Comparison of ENCODE assay signal across 10 cellular contexts in the genomic region with DNA sequence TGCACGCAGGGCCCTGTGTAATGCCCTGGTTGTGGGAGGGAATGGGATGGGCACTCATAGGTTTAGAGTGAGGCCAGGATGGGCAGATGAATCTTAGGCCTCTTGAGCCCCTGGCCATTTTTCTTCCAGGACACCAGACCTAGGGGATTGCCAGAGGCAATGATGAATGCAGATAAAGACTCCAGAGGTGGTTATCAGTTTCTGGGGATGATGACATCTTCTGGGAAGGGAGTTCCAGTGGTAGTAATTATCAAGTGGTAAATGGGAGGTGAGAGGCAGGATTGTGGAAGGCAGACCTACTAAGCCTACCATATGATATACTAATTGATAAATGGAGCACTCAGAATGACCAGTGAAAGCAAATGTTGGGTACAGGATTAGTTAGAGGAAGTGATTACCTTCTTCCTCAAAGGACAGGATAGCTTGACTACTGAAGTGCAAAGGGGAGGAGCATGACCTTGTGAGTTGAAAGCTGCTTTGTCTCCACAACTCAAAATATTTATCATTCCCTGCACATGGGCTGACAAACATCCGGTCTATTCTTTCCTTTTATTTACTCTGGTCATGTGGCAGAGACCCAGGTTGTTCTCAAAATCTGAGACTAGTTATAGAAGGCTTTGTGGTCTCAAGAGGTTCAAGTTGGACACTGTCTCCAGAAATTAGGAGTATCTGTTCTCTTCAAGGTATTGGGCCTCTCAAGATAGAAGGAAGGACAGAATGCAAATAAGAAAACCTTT. TPM values are rescaled to one million over a fixed set of nuclear protein-coding genes. Genes with fewer than 3 reads are reported as not detected.
DNase-seq lines count a peak whose midpoint lies in the region; ATAC-seq and TF ChIP-seq lines count a peak whose summit lies in the region.
"Had no signal": no experiment of that assay in that cellular context is flagged by ENCODE, and none has a peak within 500 bp of the region (broad histone marks: within the 10 kb centered on the region; RNA-seq: fewer than 3 reads in every experiment).

No MANE protein-coding gene starts in this region.

- H3K27ac ChIP-seq in spleen (peak overlapping the region in 5 of 8 donors; percentile 12 to 70 (median 32)), ovary (no peak overlapping the region)

- POLR2A ChIA-PET in activated CD4-positive, alpha-beta T cell treated with anti-CD3 and anti-CD28 coated beads for 36 hours (lab: Charles Lee) = no interaction called here
- POLR2A ChIA-PET in activated CD4-positive, alpha-beta memory T cell treated with anti-CD3 and anti-CD28 coated beads, Interleukin-2, amount 10 ng/mL, durations not matched to agents 7 days and 5 days (lab: Charles Lee) = interaction anchor here (1.0 to 1.6 kb wide), 2 partner anchors 10 to 11 kb away, joined by 3 to 8 read pairs; no protein-coding TSS in a partner anchor
- POLR2A ChIA-PET in Caco-2 (lab: Charles Lee) = no interaction called here

- H3K4me3 ChIP-seq in spleen = no peak overlapping the region
- H3K4me3 ChIP-seq in Caco-2 (ENCODE audit: low read depth, low read length) = no peak overlapping the region
- no peak overlapping the region for H3K4me3 ChIP-seq in ovary

- no peaks in the 10 kb centered on the region for H3K9me3 Mint-ChIP-seq in activated CD4-positive, alpha-beta T cell treated with anti-CD3 and anti-CD28 coated beads, Interleukin-2, amount 10 ng/mL, durations not matched to agents 24 days and 14 days
- no peaks in the 10 kb centered on the region for H3K9me3 Mint-ChIP-seq in activated CD4-positive, alpha-beta T cell treated with anti-CD3 and anti-CD28 coated beads for 36 hours (ENCODE audit: low read depth)
- H3K9me3 Mint-ChIP-seq in activated CD4-positive, alpha-beta memory T cell treated with anti-CD3 and anti-CD28 coated beads, Interleukin-2, amount 10 ng/mL, durations not matched to agents 7 days and 5 days = no peaks in the 10 kb centered on the region
- no peaks in the 10 kb centered on the region for H3K9me3 Mint-ChIP-seq in Caco-2 (ENCODE audit: unreplicated experiment)

- H3K27me3 Mint-ChIP-seq in activated CD4-positive, alpha-beta T cell treated with anti-CD3 and anti-CD28 coated beads, Interleukin-2, amount 10 ng/mL, durations not matched to agents 24 days and 14 days = no peaks in the 10 kb centered on the region
- H3K27me3 Mint-ChIP-seq in activated CD4-positive, alpha-beta T cell treated with anti-CD3 and anti-CD28 coated beads for 36 hours = no peaks in the 10 kb centered on the region
- no peaks in the 10 kb centered on the region for H3K27me3 Mint-ChIP-seq in activated CD4-positive, alpha-beta memory T cell treated with anti-CD3 and anti-CD28 coated beads, Interleukin-2, amount 10 ng/mL, durations not matched to agents 7 days and 5 days
- H3K27me3 Mint-ChIP-seq in Caco-2 (ENCODE audit: insufficient read depth, unreplicated experiment) = no peaks in the 10 kb centered on the region

- 70 to 80% (median 72%) methylated on average over 2 of the region's 2 CpGs for WGBS in spleen, 5 donors
- WGBS in ovary, 3 donors = 50 to 59% (median 51%) methylated on average over 2 of the region's 2 CpGs

- no peak for DNase-seq in activated CD4-positive, alpha-beta T cell treated with anti-CD3 and anti-CD28 coated beads, Interleukin-2, amount 10 ng/mL, durations not matched to agents 24 days and 14 days
- DNase-seq in activated CD4-positive, alpha-beta T cell treated with anti-CD3 and anti-CD28 coated beads for 36 hours = no peak
- peak; percentile 33 for DNase-seq in MV-4-11 (lab: John Stamatoyannopoulos, UW)
- no peak for DNase-seq in activated CD4-positive, alpha-beta memory T cell treated with anti-CD3 and anti-CD28 coated beads, Interleukin-2, amount 10 ng/mL, durations not matched to agents 7 days and 5 days
- no peak for DNase-seq in spleen
- no peak for DNase-seq in Caco-2
- DNase-seq in SIG-M5 (lab: John Stamatoyannopoulos, UW) = no peak
- no peak for DNase-seq in ovary
- DNase-seq: cerebellar nuclear complex; stimulated activated CD4-positive, alpha-beta T cell treated with anti-CD3 and anti-CD28 coated beads, Interleukin-4, amount 100 ng/mL, for 24 hours had no signal

- no peaks in the 10 kb centered on the region for H3K36me3 Mint-ChIP-seq in activated CD4-positive, alpha-beta T cell treated with anti-CD3 and anti-CD28 coated beads, Interleukin-2, amount 10 ng/mL, durations not matched to agents 24 days and 14 days (ENCODE audit: low read depth)
- no peaks in the 10 kb centered on the region for H3K36me3 Mint-ChIP-seq in activated CD4-positive, alpha-beta T cell treated with anti-CD3 and anti-CD28 coated beads for 36 hours (ENCODE audit: low read depth)
- no peaks in the 10 kb centered on the region for H3K36me3 Mint-ChIP-seq in activated CD4-positive, alpha-beta memory T cell treated with anti-CD3 and anti-CD28 coated beads, Interleukin-2, amount 10 ng/mL, durations not matched to agents 7 days and 5 days (ENCODE audit: low read depth)
- no peaks in the 10 kb centered on the region for H3K36me3 Mint-ChIP-seq in Caco-2 (ENCODE audit: insufficient read depth, unreplicated experiment)

- H3K36me3 ChIP-seq in spleen = no peaks in the 10 kb centered on the region
- no peaks in the 10 kb centered on the region for H3K36me3 ChIP-seq in Caco-2 (ENCODE audit: control insufficient read depth, insufficient read depth, low read length)
- no peaks in the 10 kb centered on the region for H3K36me3 ChIP-seq in ovary

- no peaks in the 10 kb centered on the region for H3K27me3 ChIP-seq in spleen (replicated peaks in 1 of 7)
- H3K27me3 ChIP-seq in Caco-2 (replicated peaks; ENCODE audit: control insufficient read depth, insufficient read depth, low read length) = no peaks in the 10 kb centered on the region
- no peaks in the 10 kb centered on the region for H3K27me3 ChIP-seq in ovary

- CTCF ChIA-PET in activated CD4-positive, alpha-beta T cell treated with anti-CD3 and anti-CD28 coated beads for 36 hours (lab: Charles Lee) = interaction anchor here (1.0 kb wide), 1 partner anchor 9 kb away, joined by 5 read pairs; no protein-coding TSS in a partner anchor
- CTCF ChIA-PET in activated CD4-positive, alpha-beta memory T cell treated with anti-CD3 and anti-CD28 coated beads, Interleukin-2, amount 10 ng/mL, durations not matched to agents 7 days and 5 days (lab: Charles Lee) = no interaction called here
- CTCF ChIA-PET in Caco-2 (lab: Charles Lee) = no interaction called here

- TF ChIP-seq CTCF in spleen (IDR thresholded peaks at IDR 0.05 in 8 of 11, conservative IDR thresholded peaks at IDR 0.05 in 3 of 11) = no peak
- TF ChIP-seq CTCF in Caco-2 (IDR thresholded peaks at IDR 0.05; ENCODE audit: insufficient read depth in 1 of 2, low read depth in 1 of 2, low read length in 1 of 2, severe bottlenecking in 1 of 2, unreplicated experiment in 1 of 2) = no peak
- no peak for TF ChIP-seq CTCF in ovary (IDR thresholded peaks at IDR 0.05)

- ATAC-seq in activated CD4-positive, alpha-beta T cell treated with anti-CD3 and anti-CD28 coated beads for 36 hours = no peak

- intact Hi-C loops in activated CD4-positive, alpha-beta T cell treated with anti-CD3 and anti-CD28 coated beads, Interleukin-2, amount 10 ng/mL, durations not matched to agents 24 days and 14 days (cut with micrococcal nuclease) = no loop called here
- intact Hi-C loops in activated CD4-positive, alpha-beta T cell treated with anti-CD3 and anti-CD28 coated beads for 36 hours (cut with DNase I, micrococcal nuclease) = loop anchor here (5.0 kb wide), 4 partner anchors 33 to 1102 kb away; a partner anchor contains a TSS
- intact Hi-C loops in spleen (cut with DNase I; ENCODE audit: low total_unique reads) = no loop called here
- intact Hi-C loops in Caco-2 (cut with micrococcal nuclease; ENCODE audit: unreplicated experiment) = no loop called here
- intact Hi-C loops in ovary (cut with DNase I) = no loop called here

- H3K27ac Mint-ChIP-seq in activated CD4-positive, alpha-beta T cell treated with anti-CD3 and anti-CD28 coated beads, Interleukin-2, amount 10 ng/mL, durations not matched to agents 24 days and 14 days = peak overlapping the region; percentile 80
- no peak overlapping the region for H3K27ac Mint-ChIP-seq in activated CD4-positive, alpha-beta T cell treated with anti-CD3 and anti-CD28 coated beads for 36 hours
- H3K27ac Mint-ChIP-seq in activated CD4-positive, alpha-beta memory T cell treated with anti-CD3 and anti-CD28 coated beads, Interleukin-2, amount 10 ng/mL, durations not matched to agents 7 days and 5 days = peak overlapping the region; percentile 78
- H3K27ac Mint-ChIP-seq in Caco-2 (ENCODE audit: unreplicated experiment) = no peak overlapping the region

- TF ChIP-seq POLR2A in spleen (IDR thresholded peaks at IDR 0.05) (no peak), ovary (IDR thresholded peaks at IDR 0.05) (no peak)

- H3K9me3 ChIP-seq in spleen (no peaks in the 10 kb centered on the region), Caco-2 (no peaks in the 10 kb centered on the region), ovary (no peaks in the 10 kb centered on the region)

- BruUV-seq in Caco-2 (replicated peaks; lab: Mats Ljungman, UMichigan) = no TSS peak

- no peak overlapping the region for H3K4me3 Mint-ChIP-seq in activated CD4-positive, alpha-beta T cell treated with anti-CD3 and anti-CD28 coated beads, Interleukin-2, amount 10 ng/mL, durations not matched to agents 24 days and 14 days
- no peak overlapping the region for H3K4me3 Mint-ChIP-seq in activated CD4-positive, alpha-beta T cell treated with anti-CD3 and anti-CD28 coated beads for 36 hours
- no peak overlapping the region for H3K4me3 Mint-ChIP-seq in activated CD4-positive, alpha-beta memory T cell treated with anti-CD3 and anti-CD28 coated beads, Interleukin-2, amount 10 ng/mL, durations not matched to agents 7 days and 5 days
- H3K4me3 Mint-ChIP-seq in Caco-2 (ENCODE audit: unreplicated experiment) = no peak overlapping the region

- H3K4me1 ChIP-seq in spleen (peaks cover 12 to 51% (median 29%) of the 10 kb centered on the region in 6 donors), Caco-2 (no peaks in the 10 kb centered on the region), ovary (ENCODE audit: insufficient read depth) (peaks cover 3% of the 10 kb centered on the region)

- peaks cover 68% of the 10 kb centered on the region for H3K4me1 Mint-ChIP-seq in activated CD4-positive, alpha-beta T cell treated with anti-CD3 and anti-CD28 coated beads, Interleukin-2, amount 10 ng/mL, durations not matched to agents 24 days and 14 days
- peaks cover 80% of the 10 kb centered on the region for H3K4me1 Mint-ChIP-seq in activated CD4-positive, alpha-beta T cell treated with anti-CD3 and anti-CD28 coated beads for 36 hours
- peaks cover 81% of the 10 kb centered on the region for H3K4me1 Mint-ChIP-seq in activated CD4-positive, alpha-beta memory T cell treated with anti-CD3 and anti-CD28 coated beads, Interleukin-2, amount 10 ng/mL, durations not matched to agents 7 days and 5 days
- no peaks in the 10 kb centered on the region for H3K4me1 Mint-ChIP-seq in Caco-2 (ENCODE audit: low read depth, unreplicated experiment)

- no peak for TF ChIP-seq EP300 in ovary (IDR thresholded peaks at IDR 0.05)

RNA-seq across cellular contexts. Expression of a gene that starts 10.2 kb away (rescaled TPM):
- 60.9 and 63.9 TPM in 2 replicates for total RNA-seq in activated CD4-positive, alpha-beta T cell treated with anti-CD3 and anti-CD28 coated beads, Interleukin-2, amount 10 ng/mL, durations not matched to agents 24 days and 14 days
- 10 to 100 TPM; 27.3 to 28.1 TPM for total RNA-seq in activated CD4-positive, alpha-beta T cell treated with anti-CD3 and anti-CD28 coated beads for 36 hours
- total RNA-seq in activated CD4-positive, alpha-beta memory T cell treated with anti-CD3 and anti-CD28 coated beads, Interleukin-2, amount 10 ng/mL, durations not matched to agents 7 days and 5 days = 10 to 100 TPM; 44.9 to 47.9 TPM
- total RNA-seq in spleen (10 to 100 TPM; 17.9 to 28.3 (median 21.9) TPM), Caco-2 (2022) (68.2 and 69.8 TPM in 2 replicates), ovary (10 to 100 TPM; 17.6 to 24.5 (median 21.5) TPM)
- polyA plus RNA-seq in spleen (1 to 10 TPM; 3.9 to 7.7 (median 5.6) TPM), ovary (10 to 100 TPM in 1 of 2 donors, 1 to 10 TPM in 1; 5.9 to 11.6 TPM)

RNA-seq across cellular contexts. Expression of a gene that starts 37.3 kb away (rescaled TPM):
- total RNA-seq in activated CD4-positive, alpha-beta T cell treated with anti-CD3 and anti-CD28 coated beads, Interleukin-2, amount 10 ng/mL, durations not matched to agents 24 days and 14 days = 35.0 and 35.7 TPM in 2 replicates
- total RNA-seq in activated CD4-positive, alpha-beta T cell treated with anti-CD3 and anti-CD28 coated beads for 36 hours = 10 to 100 TPM; 31.4 to 40.0 TPM
- total RNA-seq in activated CD4-positive, alpha-beta memory T cell treated with anti-CD3 and anti-CD28 coated beads, Interleukin-2, amount 10 ng/mL, durations not matched to agents 7 days and 5 days = 10 to 100 TPM; 31.2 to 32.8 TPM
- total RNA-seq in spleen (10 to 100 TPM; 15.2 to 19.5 (median 17.1) TPM), Caco-2 (2022) (30.7 and 32.2 TPM in 2 replicates), ovary (10 to 100 TPM in 3 of 7 donors, 1 to 10 TPM in 4; 6.8 to 12.4 (median 9.6) TPM)
- polyA plus RNA-seq in spleen (10 to 100 TPM in 1 of 3 donors, 1 to 10 TPM in 2; 7.6 to 10.4 (median 8.7) TPM), ovary (10 to 100 TPM in 1 of 2 donors, 1 to 10 TPM in 1; 8.0 to 22.5 TPM)

Comparison
In these comparisons a context has a peak if more than half of its experiments do, and no peak if none do; other contexts are left out.
1. H3K27ac Mint-ChIP-seq: peak in activated CD4-positive, alpha-beta T cell treated with anti-CD3 and anti-CD28 coated beads, Interleukin-2, amount 10 ng/mL, durations not matched to agents 24 days and 14 days (single experiment) and activated CD4-positive, alpha-beta memory T cell treated with anti-CD3 and anti-CD28 coated beads, Interleukin-2, amount 10 ng/mL, durations not matched to agents 7 days and 5 days (single experiment); none in activated CD4-positive, alpha-beta T cell treated with anti-CD3 and anti-CD28 coated beads for 36 hours (single experiment) and Caco-2 (single experiment).
2. intact Hi-C loops: an anchor here in activated CD4-positive, alpha-beta T cell treated with anti-CD3 and anti-CD28 coated beads for 36 hours (5.0 kb wide); none called in activated CD4-positive, alpha-beta T cell treated with anti-CD3 and anti-CD28 coated beads, Interleukin-2, amount 10 ng/mL, durations not matched to agents 24 days and 14 days, spleen, Caco-2 and ovary.
3. H3K27ac ChIP-seq: peak in spleen (5 of 8); none in ovary (0 of 2).